Comparison of ENCODE assay signal across 9 cellular contexts in genomic region chr11:61007383-61007970, GRCh38. TPM values are rescaled to one million over a fixed set of nuclear protein-coding genes. Genes with fewer than 3 reads are reported as not detected.
DNase-seq lines count a peak whose midpoint lies in the region; ATAC-seq and TF ChIP-seq lines count a peak whose summit lies in the region.
"Had no signal": no experiment of that assay in that cellular context is flagged by ENCODE, and none has a peak within 500 bp of the region (broad histone marks: within the 10 kb centered on the region; RNA-seq: fewer than 3 reads in every experiment).

No MANE protein-coding gene starts in this region.

- 7 to 9% methylated on average over 42 to 48 of the region's 52 CpGs for WGBS in GM23248 (ENCODE audit: low coverage in 1 of 2, low lambda C conversion rate in 2 of 2, missing lambda C conversion rate in 2 of 2), 2 experiments

- no peaks in the 10 kb centered on the region for H3K79me2 ChIP-seq in GM23248 (ENCODE audit: insufficient read depth)

- no peak overlapping the region for H3K9ac ChIP-seq in GM23248
- no peak overlapping the region for H3K9ac ChIP-seq in skeletal muscle satellite cell (ENCODE audit: low read depth, low read length)

- no peaks in the 10 kb centered on the region for H3K9me3 Mint-ChIP-seq in activated B cell treated with CpG ODN at 0.5 μM for 24 hours

- H3K27me3 ChIP-seq in GM23248 (replicated peaks; ENCODE audit: insufficient read depth): peaks cover 48% of the 10 kb centered on the region
- H3K27me3 ChIP-seq in skeletal muscle satellite cell (ENCODE audit: control insufficient read depth, insufficient read depth, low read length): peaks cover 78% of the 10 kb centered on the region

- H3K4me1 Mint-ChIP-seq in activated B cell treated with CpG ODN at 0.5 μM for 24 hours: peaks cover 26% of the 10 kb centered on the region

- H3K9me2 ChIP-seq in GM23248 (ENCODE audit: insufficient read depth): no peaks in the 10 kb centered on the region

- peaks cover 6% of the 10 kb centered on the region for H3K27me3 Mint-ChIP-seq in activated B cell treated with CpG ODN at 0.5 μM for 24 hours

- H3F3A ChIP-seq in GM23248 (ENCODE audit: insufficient read depth): no peaks in the 10 kb centered on the region

- H2AFZ ChIP-seq in GM23248: no peak overlapping the region

- POLR2A ChIA-PET in activated B cell treated with CpG ODN at 0.5 μM for 24 hours (lab: Charles Lee): interaction anchor here (0.5 to 0.7 kb wide), 4 partner anchors 16 to 775 kb away, joined by 3 to 4 read pairs (median 4); no protein-coding TSS in a partner anchor

- TF ChIP-seq CTCF in activated B cell treated with CpG ODN at 0.5 μM for 24 hours (IDR thresholded peaks at IDR 0.05): no peak

- no peak overlapping the region for H3K4me3 ChIP-seq in GM23248
- H3K4me3 ChIP-seq in iPS-11a (ENCODE audit: low read depth, low read length): peak overlapping the region; percentile 10
- no peak overlapping the region for H3K4me3 ChIP-seq in skeletal muscle satellite cell (ENCODE audit: low read length)

- no peak overlapping the region for H3K4me2 ChIP-seq in GM23248 (ENCODE audit: unreplicated experiment)
- H3K4me2 ChIP-seq in skeletal muscle satellite cell (ENCODE audit: low read length): peak overlapping the region; percentile 42

- peak overlapping the region; percentile 74 for H3K4me3 Mint-ChIP-seq in activated B cell treated with CpG ODN at 0.5 μM for 24 hours

- no peak overlapping the region for H3K27ac ChIP-seq in GM23248

- H3K27ac Mint-ChIP-seq in activated B cell treated with CpG ODN at 0.5 μM for 24 hours: no peak overlapping the region

- H3K9me3 ChIP-seq in GM23248 (ENCODE audit: low read depth): no peaks in the 10 kb centered on the region
- no peaks in the 10 kb centered on the region for H3K9me3 ChIP-seq in skeletal muscle satellite cell (replicated peaks; ENCODE audit: low read length)

- H3K4me1 ChIP-seq in GM23248 (ENCODE audit: insufficient read depth): no peaks in the 10 kb centered on the region
- H3K4me1 ChIP-seq in skeletal muscle satellite cell (ENCODE audit: control insufficient read depth, insufficient read depth, low read length): no peaks in the 10 kb centered on the region

- CTCF ChIA-PET in activated B cell treated with CpG ODN at 0.5 μM for 24 hours (lab: Charles Lee): interaction anchor here (1.2 to 1.4 kb wide), 2 partner anchors 38 to 121 kb away, joined by 3 to 4 read pairs; no protein-coding TSS in a partner anchor

- intact Hi-C loops in activated B cell treated with CpG ODN at 0.5 μM for 24 hours (cut with micrococcal nuclease): no loop called here
- intact Hi-C loops in sciatic nerve (cut with DNase I): no loop called here

- H4K20me1 ChIP-seq in GM23248 (ENCODE audit: insufficient read depth): no peaks in the 10 kb centered on the region

- ATAC-seq in activated B cell treated with CpG ODN at 0.5 μM for 24 hours (ENCODE audit: low read depth) (peak; percentile 62), GM19324 (IDR thresholded peaks at IDR 0.05; ENCODE audit: low FRiP score, unreplicated experiment) (no peak), sciatic nerve (no peak), HG03442 (IDR thresholded peaks at IDR 0.05; ENCODE audit: unreplicated experiment) (no peak)

- no peaks in the 10 kb centered on the region for H3K36me3 ChIP-seq in GM23248 (ENCODE audit: low read depth)
- H3K36me3 ChIP-seq in skeletal muscle satellite cell (ENCODE audit: insufficient read depth, low read length): no peaks in the 10 kb centered on the region

- DNase-seq in GM23248: peak; percentile 22
- DNase-seq in activated B cell treated with CpG ODN at 0.5 μM for 24 hours: no peak
- DNase-seq in CD1c-positive myeloid dendritic cell (ENCODE audit: extremely low spot score): no peak
- no peak for DNase-seq in sciatic nerve (ENCODE audit: low spot score)
- DNase-seq: stimulated activated CD4-positive, alpha-beta T cell treated with anti-CD3 and anti-CD28 coated beads, Interleukin-2, amount 100 ng/mL, for 24 hours had no signal

- no peaks in the 10 kb centered on the region for H3K36me3 Mint-ChIP-seq in activated B cell treated with CpG ODN at 0.5 μM for 24 hours (ENCODE audit: low read depth)

- in situ Hi-C loops in GM23248 (cut with MboI): no loop called here

RNA-seq across cellular contexts. Expression of gene CD6, which starts 36.0 kb away (rescaled TPM):
- not detected in 2 replicates for total RNA-seq in GM23248 (2014; rRNA removed; shearing (Covaris generic))
- polyA plus RNA-seq in GM23248 (2016; fragmentation: Nextera tagmentation; extraction: Ambion mirVana): not detected in 2 replicates
- total RNA-seq in activated B cell treated with CpG ODN at 0.5 μM for 24 hours (6.7 and 12.0 TPM in 2 replicates), sciatic nerve (2.5 TPM)
- not detected in 2 replicates for total RNA-seq in skeletal muscle satellite cell (2012; rRNA removed)

RNA-seq across cellular contexts. Expression of gene SLC15A3, which starts 55.5 kb away (rescaled TPM):
- 0.51 and 2.2 TPM in 2 replicates for total RNA-seq in GM23248 (2014; rRNA removed; shearing (Covaris generic))
- polyA plus RNA-seq in GM23248 (2016; fragmentation: Nextera tagmentation; extraction: Ambion mirVana): 1.1 and 1.5 TPM in 2 replicates
- total RNA-seq in activated B cell treated with CpG ODN at 0.5 μM for 24 hours: 76.4 and 77.8 TPM in 2 replicates
- 1.5 and 2.0 TPM in 2 replicates for total RNA-seq in skeletal muscle satellite cell (2012; rRNA removed)
- total RNA-seq in sciatic nerve: 49.4 TPM

Comparison
In these comparisons a context has a peak if more than half of its experiments do, and no peak if none do; other contexts are left out.
1. RNA of gene SLC15A3, which starts 55.5 kb away (total RNA-seq): 76.4 to 77.8 TPM in activated B cell treated with CpG ODN at 0.5 μM for 24 hours and 49.4 TPM in sciatic nerve (single experiment); 0.51 to 2.2 TPM in GM23248; every median in the first group is over 10 times any median in the second.